In genomic region chr10:9172276-9172675, GRCh38 we compare ENCODE assay signal across 37 cellular contexts.
A peak's percentile ranks its signal among the peaks of the same experiment; 100 is the strongest.
DNase-seq lines count a peak whose midpoint lies in the region; ATAC-seq, FAIRE-seq and TF ChIP-seq lines count a peak whose summit lies in the region.
"Had no signal": no experiment of that assay in that cellular context is flagged by ENCODE, and none has a peak within 500 bp of the region (broad histone marks: within the 10 kb centered on the region; RNA-seq: fewer than 3 reads in every experiment).

No MANE protein-coding gene starts in this region.

- peak; percentile 15 for FAIRE-seq in GM18507 (lab: Jason Lieb, UNC)
- FAIRE-seq: A204.1, A549, D721Med had no signal

- H3K36me3 Mint-ChIP-seq in activated naive CD4-positive, alpha-beta T cell treated with anti-CD3 and anti-CD28 coated beads, Interleukin-2, amount 10 ng/mL, durations not matched to agents 7 days and 5 days = no peaks in the 10 kb centered on the region
- H3K36me3 Mint-ChIP-seq in activated naive CD4-positive, alpha-beta T cell treated with anti-CD3 and anti-CD28 coated beads for 36 hours (ENCODE audit: low read depth) = no peaks in the 10 kb centered on the region
- H3K36me3 Mint-ChIP-seq: CD14-positive monocyte; CD4-positive, alpha-beta memory T cell; CD4-positive, CD25-positive, alpha-beta regulatory T cell; CD8-positive, alpha-beta memory T cell; CD8-positive, alpha-beta T cell had no signal

- no peak for TF ChIP-seq EP300 in SK-N-SH (IDR thresholded peaks at IDR 0.05; ENCODE audit: borderline replicate concordance in 1 of 2, low read depth in 1 of 2, low read length in 1 of 2)

- H3K4me1 Mint-ChIP-seq in activated naive CD4-positive, alpha-beta T cell treated with anti-CD3 and anti-CD28 coated beads, Interleukin-2, amount 10 ng/mL, durations not matched to agents 7 days and 5 days = peaks cover 17% of the 10 kb centered on the region
- H3K4me1 Mint-ChIP-seq in activated naive CD4-positive, alpha-beta T cell treated with anti-CD3 and anti-CD28 coated beads for 36 hours (ENCODE audit: low read depth) = peaks cover 13% of the 10 kb centered on the region
- H3K4me1 Mint-ChIP-seq: B cell had no signal

- H3K36me3 ChIP-seq in SK-N-SH (replicated peaks in 1 of 2; ENCODE audit: control insufficient read depth in 1 of 2, insufficient read depth in 2 of 2, low read length in 1 of 2) (no peaks in the 10 kb centered on the region), HEK293 (ENCODE audit: control insufficient read depth in 2 of 2, insufficient read depth in 1 of 2, low read length in 2 of 2) (no peaks in the 10 kb centered on the region)
- H3K36me3 ChIP-seq: BE2C; BLaER1; BLaER1 treated with 17β-estradiol and CSF1 and Interleukin-3, amounts not matched to agents 10 nM and 100 nM had no signal

- CTCF ChIA-PET in SK-N-SH (lab: Yijun Ruan, JAX) = no interaction called here
- CTCF ChIA-PET in activated naive CD4-positive, alpha-beta T cell treated with anti-CD3 and anti-CD28 coated beads, Interleukin-2, amount 10 ng/mL, durations not matched to agents 7 days and 5 days (lab: Charles Lee) = no interaction called here
- CTCF ChIA-PET in activated naive CD4-positive, alpha-beta T cell treated with anti-CD3 and anti-CD28 coated beads for 36 hours (lab: Charles Lee) = interaction anchor here (0.6 kb wide), 1 partner anchor 244 kb away, joined by 3 read pairs; no protein-coding TSS in a partner anchor
- CTCF ChIA-PET in HEK293 (lab: Yijun Ruan, JAX) = interaction anchor here (0.6 kb wide), 1 partner anchor 197 kb away, joined by 3 read pairs; no protein-coding TSS in a partner anchor

- DNase-seq in SK-N-SH = no peak
- DNase-seq in activated naive CD4-positive, alpha-beta T cell treated with anti-CD3 and anti-CD28 coated beads, Interleukin-2, amount 10 ng/mL, durations not matched to agents 7 days and 5 days = no peak
- DNase-seq in activated naive CD4-positive, alpha-beta T cell treated with anti-CD3 and anti-CD28 coated beads for 36 hours = no peak
- DNase-seq in GM18507 (ENCODE audit: extremely low spot score, insufficient read length, low read depth) = no peak
- DNase-seq in left lobe of liver (ENCODE audit: low spot score) = no peak
- DNase-seq in mucosa of gallbladder (ENCODE audit: low spot score) = no peak
- DNase-seq: 8988T; ACHN; AML-193; BE2C; C1 segment of cervical spinal cord; Caco-2; Calu3; CD4-positive, alpha-beta memory T cell; CD4-positive, alpha-beta T cell; CD4-positive, CD25-positive, alpha-beta regulatory T cell; CD8-positive, alpha-beta memory T cell; CD8-positive, alpha-beta T cell; COR-L47; DMS 273 treated with DMSO at 0.1 percent for 48 hours; DMS153; DMS53; DMS79; DMS79 treated with DMSO at 0.1 percent for 48 hours; DND-41; EL had no signal

- no peaks in the 10 kb centered on the region for H3K79me2 ChIP-seq in SK-N-SH (ENCODE audit: insufficient read depth)

- intact Hi-C loops in activated naive CD4-positive, alpha-beta T cell treated with anti-CD3 and anti-CD28 coated beads for 36 hours (cut with micrococcal nuclease) = loop anchor here (10.0 kb wide), 1 partner anchor 1037 kb away; no protein-coding TSS in a partner anchor

- H2AFZ ChIP-seq in SK-N-SH (ENCODE audit: low read depth) = no peak overlapping the region

- no peaks in the 10 kb centered on the region for H3K27me3 Mint-ChIP-seq in activated naive CD4-positive, alpha-beta T cell treated with anti-CD3 and anti-CD28 coated beads, Interleukin-2, amount 10 ng/mL, durations not matched to agents 7 days and 5 days
- H3K27me3 Mint-ChIP-seq in activated naive CD4-positive, alpha-beta T cell treated with anti-CD3 and anti-CD28 coated beads for 36 hours (ENCODE audit: low read depth) = peaks cover 2% of the 10 kb centered on the region
- H3K27me3 Mint-ChIP-seq: B cell had no signal

- no peak overlapping the region for H3K4me2 ChIP-seq in SK-N-SH
- H3K4me2 ChIP-seq: A549; BLaER1; BLaER1 treated with 17β-estradiol and CSF1 and Interleukin-3, amounts not matched to agents 10 nM and 100 nM had no signal

- H3F3A ChIP-seq in SK-N-SH (replicated peaks; ENCODE audit: insufficient read depth) = no peaks in the 10 kb centered on the region

- TF ChIP-seq RAD21 in SK-N-SH (IDR thresholded peaks at IDR 0.05; ENCODE audit: low read length) = no peak

- POLR2A ChIA-PET in SK-N-SH (lab: Yijun Ruan, JAX) = no interaction called here
- POLR2A ChIA-PET in HEK293 (lab: Yijun Ruan, JAX) = no interaction called here

- TF ChIP-seq CTCF in SK-N-SH (IDR thresholded peaks at IDR 0.05) (no peak), HEK293 (tag by site-specific recombination; IDR thresholded peaks at IDR 0.05) (no peak)

- H3K9me3 ChIP-seq in SK-N-SH (no peaks in the 10 kb centered on the region; the same call in 1 of the 2 replicates), HEK293 (ENCODE audit: control insufficient read depth, insufficient read depth, low read depth, low read length) (no peaks in the 10 kb centered on the region)
- H3K9me3 ChIP-seq: BE2C, Caco-2 had no signal

- ATAC-seq in SK-N-SH treated with all-trans-retinoic acid at 6 μM for 48 hours (no peak), left lobe of liver (no peak)
- ATAC-seq: A549; CD8-positive, alpha-beta T cell had no signal

- H3K27me3 ChIP-seq in SK-N-SH (ENCODE audit: insufficient read depth) = no peaks in the 10 kb centered on the region
- H3K27me3 ChIP-seq: BE2C; BLaER1; BLaER1 treated with 17β-estradiol and CSF1 and Interleukin-3, amounts not matched to agents 10 nM and 100 nM had no signal

- peak overlapping the region; percentile 21 for H3K27ac Mint-ChIP-seq in activated naive CD4-positive, alpha-beta T cell treated with anti-CD3 and anti-CD28 coated beads, Interleukin-2, amount 10 ng/mL, durations not matched to agents 7 days and 5 days
- H3K27ac Mint-ChIP-seq in activated naive CD4-positive, alpha-beta T cell treated with anti-CD3 and anti-CD28 coated beads for 36 hours = no peak overlapping the region
- H3K27ac Mint-ChIP-seq: B cell; CD14-positive monocyte; CD4-positive, alpha-beta T cell; CD4-positive, CD25-positive, alpha-beta regulatory T cell; CD8-positive, alpha-beta T cell had no signal

- peaks cover 5% of the 10 kb centered on the region for H3K9me3 Mint-ChIP-seq in activated naive CD4-positive, alpha-beta T cell treated with anti-CD3 and anti-CD28 coated beads, Interleukin-2, amount 10 ng/mL, durations not matched to agents 7 days and 5 days
- peaks cover 2% of the 10 kb centered on the region for H3K9me3 Mint-ChIP-seq in activated naive CD4-positive, alpha-beta T cell treated with anti-CD3 and anti-CD28 coated beads for 36 hours
- H3K9me3 Mint-ChIP-seq: CD4-positive, alpha-beta T cell had no signal

- H3K4me3 ChIP-seq in SK-N-SH (ENCODE audit: low read depth in 2 of 2, low read length in 1 of 2) (no peak overlapping the region), HEK293 (ENCODE audit: low read depth, low read length) (no peak overlapping the region)
- H3K4me3 ChIP-seq: A549; BLaER1; BLaER1 treated with 17β-estradiol and CSF1 and Interleukin-3, amounts not matched to agents 10 nM and 100 nM had no signal

- H3K4me3 Mint-ChIP-seq in activated naive CD4-positive, alpha-beta T cell treated with anti-CD3 and anti-CD28 coated beads, Interleukin-2, amount 10 ng/mL, durations not matched to agents 7 days and 5 days = no peak overlapping the region
- no peak overlapping the region for H3K4me3 Mint-ChIP-seq in activated naive CD4-positive, alpha-beta T cell treated with anti-CD3 and anti-CD28 coated beads for 36 hours
- H3K4me3 Mint-ChIP-seq: B cell; CD14-positive monocyte; CD4-positive, alpha-beta memory T cell; CD4-positive, alpha-beta T cell; CD4-positive, CD25-positive, alpha-beta regulatory T cell; CD8-positive, alpha-beta memory T cell; CD8-positive, alpha-beta T cell had no signal

- WGBS in SK-N-SH (ENCODE audit: low lambda C conversion rate) = 64% methylated on average over 1 of the region's 1 CpG

- no peaks in the 10 kb centered on the region for H3K4me1 ChIP-seq in SK-N-SH (ENCODE audit: control insufficient read depth in 1 of 2, insufficient read depth in 2 of 2, low read depth in 1 of 2, low read length in 1 of 2)
- H3K4me1 ChIP-seq in HEK293 (ENCODE audit: control insufficient read depth, insufficient read depth, low read length) = no peaks in the 10 kb centered on the region
- H3K4me1 ChIP-seq: A549, BE2C, Caco-2 had no signal

- H3K27ac ChIP-seq in SK-N-SH (ENCODE audit: low read depth in 2 of 2, low read length in 1 of 2) (no peak overlapping the region), HEK293 (ENCODE audit: extremely low read depth, low read depth, low read length) (no peak overlapping the region)
- H3K27ac ChIP-seq: 22Rv1; A549; BLaER1; BLaER1 treated with 17β-estradiol and CSF1 and Interleukin-3, amounts not matched to agents 10 nM and 100 nM; C4-2B had no signal

- no peaks in the 10 kb centered on the region for H3K9me2 ChIP-seq in SK-N-SH

- H3K9ac ChIP-seq in SK-N-SH = no peak overlapping the region
- H3K9ac ChIP-seq: BLaER1; BLaER1 treated with 17β-estradiol and CSF1 and Interleukin-3, amounts not matched to agents 10 nM and 100 nM had no signal

- H4K20me1 ChIP-seq in SK-N-SH (ENCODE audit: insufficient read depth) = no peaks in the 10 kb centered on the region
- H4K20me1 ChIP-seq: BLaER1; BLaER1 treated with 17β-estradiol and CSF1 and Interleukin-3, amounts not matched to agents 10 nM and 100 nM had no signal

TF ChIP-seq in HEK293, 187 proteins besides CTCF, POLR2A, EP300 and RAD21 (continues in another document):
- TF ChIP-seq OSR2 (tag by site-specific recombination; IDR thresholded peaks at IDR 0.05) (no peak), ZNF558 (tag by site-specific recombination; IDR thresholded peaks at IDR 0.05) (no peak), ZNF274 (IDR thresholded peaks at IDR 0.05; ENCODE audit: low read length) (no peak), ZNF274 (tag by site-specific recombination; IDR thresholded peaks at IDR 0.05; ENCODE audit: borderline replicate concordance) (no peak), ZNF140 (tag by site-specific recombination; IDR thresholded peaks at IDR 0.05) (no peak), ZNF664 (tag by site-specific recombination; IDR thresholded peaks at IDR 0.05) (no peak), ZNF580 (tag by site-specific recombination; IDR thresholded peaks at IDR 0.05) (peak; percentile 68; the same call in 1 of the 2 replicates), ZBTB26 (tag by site-specific recombination; optimal IDR thresholded peaks at IDR 0.05) (no peak), ZNF24 (tag by site-specific recombination; IDR thresholded peaks at IDR 0.05) (no peak)

Comparison
In these comparisons a context has a peak if more than half of its experiments do, and no peak if none do; other contexts are left out.
1. CTCF ChIA-PET loops: an anchor here in activated naive CD4-positive, alpha-beta T cell treated with anti-CD3 and anti-CD28 coated beads for 36 hours (0.6 kb wide) and HEK293 (0.6 kb wide); none called in SK-N-SH and activated naive CD4-positive, alpha-beta T cell treated with anti-CD3 and anti-CD28 coated beads, Interleukin-2, amount 10 ng/mL, durations not matched to agents 7 days and 5 days.